In the genomic region with DNA sequence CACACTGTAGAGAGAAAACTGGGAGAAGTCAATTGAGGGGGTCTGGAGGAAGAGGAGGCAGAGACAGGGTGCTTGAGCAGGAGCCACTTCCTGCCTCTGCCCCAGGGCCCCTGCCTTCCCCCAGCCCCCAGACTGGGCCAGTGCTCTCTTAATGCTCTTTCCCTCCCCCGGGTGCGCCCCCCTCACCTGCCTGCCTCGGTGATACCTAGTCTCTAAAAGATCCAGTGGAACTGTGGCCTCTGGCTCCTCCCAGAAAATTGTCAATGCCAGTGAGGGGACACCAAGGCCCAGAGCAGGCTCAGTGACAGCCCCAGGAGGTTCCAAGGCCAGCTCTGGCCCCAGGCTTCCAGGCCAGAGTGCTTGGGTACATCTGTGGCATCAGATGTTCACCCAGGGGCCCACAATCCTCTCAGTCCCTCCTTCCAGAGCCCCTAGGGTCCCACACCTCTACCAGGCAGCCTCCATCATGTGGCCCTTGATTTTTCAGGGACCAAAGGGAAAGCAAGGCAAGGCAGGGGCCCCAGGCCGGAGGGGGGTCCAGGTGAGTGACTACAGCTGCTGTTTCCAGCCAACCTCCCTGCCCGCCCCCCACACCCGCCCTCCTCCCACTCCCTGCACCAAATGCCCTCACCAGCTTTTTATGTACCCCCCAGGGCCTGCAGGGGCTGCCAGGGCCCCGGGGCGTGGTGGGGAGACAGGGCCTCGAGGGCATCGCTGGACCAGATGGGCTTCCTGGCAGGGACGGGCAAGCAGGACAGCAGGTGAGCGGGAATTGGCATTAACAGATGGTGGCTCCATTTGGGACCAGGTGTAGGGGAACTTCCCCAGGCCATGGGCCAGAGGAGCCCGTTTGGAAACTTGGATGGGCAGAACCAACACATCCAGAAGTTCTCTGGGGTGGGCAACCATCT, we compare ENCODE assay signal across 1 cellular context.
TF ChIP-seq lines count a peak whose summit lies in the region.

No MANE protein-coding gene starts in this region.

TF ChIP-seq in HepG2, 621 proteins besides CTCF, POLR2A, EP300 and RAD21:
- TF ChIP-seq ZNF501 (CRISPR knock-in tag; IDR thresholded peaks at IDR 0.05) (no peak), AGO2 (optimal IDR thresholded peaks at IDR 0.05; ENCODE audit: low read depth, low read length) (peak; percentile 81), THAP11 (CRISPR knock-in tag; IDR thresholded peaks at IDR 0.05) (no peak), THRA (CRISPR knock-in tag; IDR thresholded peaks at IDR 0.05; ENCODE audit: borderline replicate concordance) (no peak), GLI4 (CRISPR knock-in tag; IDR thresholded peaks at IDR 0.05; ENCODE audit: borderline replicate concordance) (no peak), JUND (CRISPR knock-in tag; IDR thresholded peaks at IDR 0.05) (no peak)
- TF ChIP-seq, protein P1, sequence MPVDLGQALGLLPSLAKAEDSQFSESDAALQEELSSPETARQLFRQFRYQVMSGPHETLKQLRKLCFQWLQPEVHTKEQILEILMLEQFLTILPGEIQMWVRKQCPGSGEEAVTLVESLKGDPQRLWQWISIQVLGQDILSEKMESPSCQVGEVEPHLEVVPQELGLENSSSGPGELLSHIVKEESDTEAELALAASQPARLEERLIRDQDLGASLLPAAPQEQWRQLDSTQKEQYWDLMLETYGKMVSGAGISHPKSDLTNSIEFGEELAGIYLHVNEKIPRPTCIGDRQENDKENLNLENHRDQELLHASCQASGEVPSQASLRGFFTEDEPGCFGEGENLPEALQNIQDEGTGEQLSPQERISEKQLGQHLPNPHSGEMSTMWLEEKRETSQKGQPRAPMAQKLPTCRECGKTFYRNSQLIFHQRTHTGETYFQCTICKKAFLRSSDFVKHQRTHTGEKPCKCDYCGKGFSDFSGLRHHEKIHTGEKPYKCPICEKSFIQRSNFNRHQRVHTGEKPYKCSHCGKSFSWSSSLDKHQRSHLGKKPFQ (CRISPR knock-in tag; IDR thresholded peaks at IDR 0.05; ENCODE audit: insufficient replicate concordance) = no peak
